In the genomic region with DNA sequence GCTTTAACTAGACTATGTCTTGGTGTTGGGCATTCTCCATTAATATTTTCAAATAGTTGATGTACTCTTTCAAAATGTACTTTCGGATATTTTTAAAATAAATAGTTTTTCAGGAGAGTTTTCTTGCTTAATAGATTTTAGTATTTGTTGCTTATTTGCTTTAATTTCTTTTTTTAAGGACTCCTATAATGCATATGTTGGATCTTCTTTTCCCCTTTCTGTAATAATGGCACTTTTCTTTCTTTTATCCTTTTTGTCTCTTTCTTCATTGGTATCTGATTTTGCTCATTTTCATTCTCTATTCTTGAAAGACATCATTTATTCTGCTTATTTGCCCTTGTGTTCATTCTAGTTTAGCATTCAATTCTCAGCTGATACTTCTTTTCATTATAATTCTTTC, we compare ENCODE assay signal across 18 cellular contexts.
"Had no signal": no experiment of that assay in that cellular context is flagged by ENCODE, and none has a peak within 500 bp of the region (broad histone marks: within the 10 kb centered on the region; RNA-seq: fewer than 3 reads in every experiment).

No MANE protein-coding gene starts in this region.

- H3K36me3 ChIP-seq: colonic mucosa, esophagus muscularis mucosa, gastroesophageal sphincter, heart left ventricle, left lung, lower lobe of right lung had no signal

- H3K4me3 ChIP-seq: colonic mucosa, dorsolateral prefrontal cortex, esophagus muscularis mucosa, gastroesophageal sphincter, heart left ventricle, left lung, lower lobe of right lung, mucosa of descending colon had no signal

- DNase-seq: colonic mucosa; dermis blood vessel endothelial cell; dorsolateral prefrontal cortex; effector CD4-positive, alpha-beta T cell; effector memory CD4-positive, alpha-beta T cell; foreskin keratinocyte; heart left ventricle; hippocampal formation; left cardiac atrium; left lung; left ventricle myocardium superior; lower lobe of right lung; mesenchymal stem cell; mucosa of descending colon; naive B cell; naive thymus-derived CD8-positive, alpha-beta T cell had no signal

- H3K9me3 ChIP-seq: colonic mucosa had no signal

- ATAC-seq: foreskin keratinocyte; gastroesophageal sphincter; heart left ventricle; left cardiac atrium; left lung; left ventricle myocardium superior; lower lobe of right lung; mucosa of descending colon; naive thymus-derived CD8-positive, alpha-beta T cell had no signal

- H3K27ac ChIP-seq: colonic mucosa, dorsolateral prefrontal cortex, esophagus muscularis mucosa, foreskin keratinocyte, gastroesophageal sphincter, heart left ventricle, left lung, lower lobe of right lung had no signal

- H3K4me1 ChIP-seq: colonic mucosa, esophagus muscularis mucosa, foreskin keratinocyte, gastroesophageal sphincter, heart left ventricle, left lung, lower lobe of right lung had no signal
